25 cellular contexts compared by ENCODE assay signal in genomic region chr1:88503656-88504055, GRCh38.
"Had no signal": no experiment of that assay in that cellular context is flagged by ENCODE, and none has a peak within 500 bp of the region (broad histone marks: within the 10 kb centered on the region; RNA-seq: fewer than 3 reads in every experiment).

No MANE protein-coding gene starts in this region.

- H3K9me3 ChIP-seq: heart right ventricle, lower lobe of right lung, neutrophil, pancreas, right lobe of liver, testis, tibial artery had no signal

- H3K36me3 Mint-ChIP-seq: immature natural killer cell; naive B cell; natural killer cell treated with Interleukin-12 subunit alpha and Interleukin-12 subunit beta and Interleukin-15 and Interleukin-18, amount 100 ng/mL, for 72 hours; stimulated activated memory B cell treated with anti-CD40 and anti-IgM and Interleukin-4, amounts not matched to agents 10 μg/mL and 1 μg/mL and 100 μg/mL, for 72 hours; type B pancreatic cell had no signal

- H3K36me3 ChIP-seq: heart right ventricle, lower lobe of right lung, neutrophil, pancreas, right lobe of liver, tibial artery had no signal

- H3K27ac ChIP-seq: lower lobe of right lung, neutrophil, pancreas, right lobe of liver, testis, tibial artery had no signal

- H3K27me3 Mint-ChIP-seq: natural killer cell treated with Interleukin-12 subunit alpha and Interleukin-12 subunit beta and Interleukin-15 and Interleukin-18, amount 100 ng/mL, for 72 hours; stimulated activated memory B cell treated with anti-CD40 and anti-IgM and Interleukin-4, amounts not matched to agents 10 μg/mL and 1 μg/mL and 100 μg/mL, for 72 hours; type B pancreatic cell had no signal

- DNase-seq: dorsolateral prefrontal cortex; effector CD4-positive, alpha-beta T cell; foreskin melanocyte; glutamatergic neuron; heart right ventricle; hypothalamus; immature natural killer cell; islet precursor cell; kidney glomerular epithelial cell; left ventricle myocardium superior; lower lobe of right lung; naive B cell; pancreas; right lobe of liver; stimulated activated CD4-positive, alpha-beta T cell treated with anti-CD3 and anti-CD28 coated beads, Interleukin-4, amount 100 ng/mL, for 4 hours; stimulated activated naive CD8-positive, alpha-beta T cell treated with anti-CD3 and anti-CD28 coated beads, Interleukin-15, Interleukin-2, amounts not matched to agents 100 U/mL and 50 U/mL, for 24 hours; substantia nigra; testis; tibial artery had no signal

- H3K27me3 ChIP-seq: dorsolateral prefrontal cortex, heart right ventricle, pancreas, right lobe of liver, testis, tibial artery had no signal

- H3K4me3 Mint-ChIP-seq: immature natural killer cell; naive B cell; natural killer cell treated with Interleukin-12 subunit alpha and Interleukin-12 subunit beta and Interleukin-15 and Interleukin-18, amount 100 ng/mL, for 72 hours; neural crest cell; stimulated activated memory B cell treated with anti-CD40 and anti-IgM and Interleukin-4, amounts not matched to agents 10 μg/mL and 1 μg/mL and 100 μg/mL, for 72 hours; type B pancreatic cell had no signal

- ATAC-seq: esophagus mucosa; left ventricle myocardium superior; lower lobe of right lung; natural killer cell treated with Interleukin-12 subunit alpha and Interleukin-12 subunit beta and Interleukin-15 and Interleukin-18, amount 100 ng/mL, for 72 hours; pancreas; stimulated activated memory B cell treated with anti-CD40 and anti-IgM and Interleukin-4, amounts not matched to agents 10 μg/mL and 1 μg/mL and 100 μg/mL, for 72 hours; stimulated activated naive CD8-positive, alpha-beta T cell treated with anti-CD3 and anti-CD28 coated beads, Interleukin-15, Interleukin-2, amounts not matched to agents 100 U/mL and 50 U/mL, for 24 hours had no signal

- H3K4me3 ChIP-seq: dorsolateral prefrontal cortex, heart right ventricle, lower lobe of right lung, pancreas, right lobe of liver, testis, tibial artery had no signal

- H3K9me3 Mint-ChIP-seq: natural killer cell treated with Interleukin-12 subunit alpha and Interleukin-12 subunit beta and Interleukin-15 and Interleukin-18, amount 100 ng/mL, for 72 hours; neural crest cell; stimulated activated memory B cell treated with anti-CD40 and anti-IgM and Interleukin-4, amounts not matched to agents 10 μg/mL and 1 μg/mL and 100 μg/mL, for 72 hours; type B pancreatic cell had no signal

- H3K4me1 Mint-ChIP-seq: immature natural killer cell; naive B cell; neural crest cell; stimulated activated memory B cell treated with anti-CD40 and anti-IgM and Interleukin-4, amounts not matched to agents 10 μg/mL and 1 μg/mL and 100 μg/mL, for 72 hours had no signal

- H3K27ac Mint-ChIP-seq: immature natural killer cell; naive B cell; natural killer cell treated with Interleukin-12 subunit alpha and Interleukin-12 subunit beta and Interleukin-15 and Interleukin-18, amount 100 ng/mL, for 72 hours; stimulated activated memory B cell treated with anti-CD40 and anti-IgM and Interleukin-4, amounts not matched to agents 10 μg/mL and 1 μg/mL and 100 μg/mL, for 72 hours; type B pancreatic cell had no signal

- H3K4me1 ChIP-seq: lower lobe of right lung, pancreas, testis, tibial artery had no signal
